Comparison of ENCODE assay signal across 6 cellular contexts in genomic region chr12:95196875-95197569, GRCh38. TPM values are rescaled to one million over a fixed set of nuclear protein-coding genes. Genes with fewer than 3 reads are reported as not detected.
DNase-seq lines count a peak whose midpoint lies in the region; ATAC-seq and TF ChIP-seq lines count a peak whose summit lies in the region.
"Not testable (repeated sequence)": the region's sequence is repeated elsewhere in the genome, so short reads cannot be mapped to it uniquely, and the experiment has no call there.

No MANE protein-coding gene starts in this region.

- H2BK120ac ChIP-seq in H9 (ENCODE audit: low read depth, low read length, poor library complexity, severe bottlenecking), result not testable (repeated sequence)

- not testable (repeated sequence) for H2BK12ac ChIP-seq in H9 (ENCODE audit: insufficient read length, low read depth, low read length)

- DNase-seq in H9; Karpas-422; Panc1 (ENCODE audit: low read depth, low spot score); WTC11 (ENCODE audit: low spot score); foreskin keratinocyte: not testable (repeated sequence)

- not testable (repeated sequence) for H4K5ac ChIP-seq in H9 (ENCODE audit: insufficient read length, low read depth, low read length)

- H3K4me3 ChIP-seq in DOHH2 (ENCODE audit: low read length), result peak overlapping the region; percentile 71
- H3K4me3 ChIP-seq in Karpas-422 (ENCODE audit: low read length); Panc1 (ENCODE audit: low read depth in 2 of 2, low read length in 2 of 2): not testable (repeated sequence)

- not testable (repeated sequence) for H3K4me3 Mint-ChIP-seq in H9, WTC11

- not testable (repeated sequence) for H2BK5ac ChIP-seq in H9 (ENCODE audit: insufficient read length, low read length)

- H4K91ac ChIP-seq in H9 (ENCODE audit: insufficient read length, low read depth, low read length), result not testable (repeated sequence)

- not testable (repeated sequence) for H2BK15ac ChIP-seq in H9 (ENCODE audit: low read depth, low read length)

- not testable (repeated sequence) for H4K20me1 ChIP-seq in DOHH2 (ENCODE audit: control insufficient read depth, insufficient read depth, low read depth, low read length); H9 (ENCODE audit: control insufficient read depth, insufficient read depth, insufficient read length); Karpas-422 (ENCODE audit: insufficient read depth, low read depth, low read length)

- ATAC-seq in Panc1, result 0 out of 2 replicates have a peak, but pooled peaks have one; percentile 26
- ATAC-seq in WTC11, foreskin keratinocyte: not testable (repeated sequence)

- H3K4me1 ChIP-seq in DOHH2 (ENCODE audit: control insufficient read depth, low read length), result peaks cover 87% of the 10 kb centered on the region
- H3K4me1 ChIP-seq in H9 (ENCODE audit: insufficient read depth, low read length), result not testable (repeated sequence)
- peaks cover 65% of the 10 kb centered on the region for H3K4me1 ChIP-seq in Karpas-422 (ENCODE audit: low read length)
- peaks cover 48% of the 10 kb centered on the region for H3K4me1 ChIP-seq in Panc1 (ENCODE audit: control insufficient read depth, insufficient read depth, low read length)
- peaks cover 31% of the 10 kb centered on the region for H3K4me1 ChIP-seq in foreskin keratinocyte

- not testable (repeated sequence) for H3K23ac ChIP-seq in H9 (ENCODE audit: insufficient read length, low read depth, low read length)

- not testable (repeated sequence) for H3K14ac ChIP-seq in H9 (ENCODE audit: insufficient read depth, low read length)

- not testable (repeated sequence) for H3K4ac ChIP-seq in H9 (ENCODE audit: low read depth, low read length)

- peaks cover 60% of the 10 kb centered on the region for H3K36me3 ChIP-seq in DOHH2 (ENCODE audit: control insufficient read depth, low read length)
- H3K36me3 ChIP-seq in Karpas-422 (ENCODE audit: insufficient read depth, low read length), result peaks cover 22% of the 10 kb centered on the region
- H3K36me3 ChIP-seq in Panc1 (ENCODE audit: control insufficient read depth, insufficient read depth, low read length), result not testable (repeated sequence)

- not testable (repeated sequence) for H3K9me3 Mint-ChIP-seq in H9, WTC11

- not testable (repeated sequence) for H2BK20ac ChIP-seq in H9 (ENCODE audit: low read depth, low read length, poor library complexity, severe bottlenecking)

- H3K23me2 ChIP-seq in H9 (ENCODE audit: insufficient read length, low read depth, low read length, poor library complexity, severe bottlenecking), result not testable (repeated sequence)

- not testable (repeated sequence) for TF ChIP-seq CTCF in DOHH2 (IDR thresholded peaks at IDR 0.05; ENCODE audit: low read depth, low read length, poor library complexity, severe bottlenecking); H9 (conservative IDR thresholded peaks at IDR 0.05); Panc1 (IDR thresholded peaks at IDR 0.05); WTC11 (IDR thresholded peaks at IDR 0.05); foreskin keratinocyte (conservative IDR thresholded peaks at IDR 0.05)

- H3K79me1 ChIP-seq in H9 (ENCODE audit: insufficient read depth, low read depth, low read length, poor library complexity, severe bottlenecking), result not testable (repeated sequence)

- H4K8ac ChIP-seq in H9 (replicated peaks; ENCODE audit: insufficient read length, low read depth, low read length), result not testable (repeated sequence)

- H3K36me3 Mint-ChIP-seq in H9 (ENCODE audit: insufficient read depth in 1 of 3, low read depth in 3 of 3), result peaks cover 0 to 10% (median 3%) of the 10 kb centered on the region in 3 experiments; a peak in 2 of 7 replicates
- H3K36me3 Mint-ChIP-seq in WTC11, result not testable (repeated sequence)

- H3K27ac Mint-ChIP-seq in H9, result peak overlapping the region in 2 of 3 experiments; percentile 55 to 78; a peak in 4 of 7 replicates
- H3K27ac Mint-ChIP-seq in WTC11, result peak overlapping the region; percentile 45

- H2AK5ac ChIP-seq in H9 (ENCODE audit: insufficient read length, low read length), result not testable (repeated sequence)

- not testable (repeated sequence) for H3K56ac ChIP-seq in H9 (ENCODE audit: insufficient read length, low read depth, low read length)

- H3K9me2 ChIP-seq in DOHH2 (replicated peaks; ENCODE audit: control insufficient read depth, low read length); Karpas-422 (replicated peaks; ENCODE audit: insufficient read depth, low read length): not testable (repeated sequence)

- H3K4me1 Mint-ChIP-seq in H9 (peaks cover 48 to 54% of the 10 kb centered on the region in 2 experiments), WTC11 (peaks cover 57% of the 10 kb centered on the region)

- POLR2A ChIA-PET in Panc1 (lab: Charles Lee); WTC11 (lab: Charles Lee): not testable (repeated sequence)

- H3K27ac ChIP-seq in DOHH2 (ENCODE audit: low read depth, low read length) (peak overlapping the region; percentile 97), Karpas-422 (ENCODE audit: low read length) (peak overlapping the region; percentile 77), Panc1 (ENCODE audit: low read length) (peak overlapping the region; percentile 3; the same call in 1 of the 2 replicates), foreskin keratinocyte (peak overlapping the region; percentile 29)
- not testable (repeated sequence) for H3K27ac ChIP-seq in H9 (ENCODE audit: insufficient read length, low read depth, low read length)

- CTCF ChIA-PET in Panc1 (lab: Charles Lee), result interaction anchor here (0.6 kb wide), 1 partner anchor 79 kb away, joined by 4 read pairs; no protein-coding TSS in a partner anchor
- CTCF ChIA-PET in WTC11 (lab: Charles Lee), result not testable (repeated sequence)

- H3K9ac ChIP-seq in H9 (ENCODE audit: extremely low read depth, insufficient read length, low read length); Karpas-422 (ENCODE audit: low read length): not testable (repeated sequence)

- no CpG with 5 or more reads among the region's 7 CpGs for WGBS in H9 (ENCODE audit: extremely low coverage, insufficient read length, low lambda C conversion rate)

- H3K79me2 ChIP-seq in DOHH2 (ENCODE audit: control insufficient read depth, low read length), result peaks cover 91% of the 10 kb centered on the region
- H3K79me2 ChIP-seq in H9 (ENCODE audit: insufficient read depth, low read length), result not testable (repeated sequence)
- peaks cover 94% of the 10 kb centered on the region for H3K79me2 ChIP-seq in Karpas-422 (ENCODE audit: low read length)

- H3K27me3 ChIP-seq in DOHH2 (ENCODE audit: control insufficient read depth, low read length); H9 (ENCODE audit: insufficient read depth, low read length); Karpas-422 (ENCODE audit: low read length); Panc1 (ENCODE audit: control insufficient read depth, insufficient read depth, low read length); foreskin keratinocyte: not testable (repeated sequence)

- not testable (repeated sequence) for H3T11ph ChIP-seq in H9 (ENCODE audit: low read length)

- not testable (repeated sequence) for H2AFZ ChIP-seq in H9 (ENCODE audit: low read length); Karpas-422 (ENCODE audit: low read length)

- intact Hi-C loops in Panc1 (cut with micrococcal nuclease; ENCODE audit: unreplicated experiment), result not testable (repeated sequence)

- not testable (repeated sequence) for H3K9me3 ChIP-seq in DOHH2 (ENCODE audit: control insufficient read depth, insufficient read depth, low read length); H9 (ENCODE audit: control insufficient read depth, low read depth, low read length); Karpas-422 (ENCODE audit: low read length); Panc1 (ENCODE audit: control insufficient read depth, insufficient read depth, low read depth, low read length)

- not testable (repeated sequence) for H3K18ac ChIP-seq in H9 (ENCODE audit: insufficient read length, low read depth, low read length)

- in situ Hi-C loops in Panc1 (cut with HindIII; ENCODE audit: low pct_unique_long_range_greater_than_20kb, low sequenced_read_pairs), result not testable (repeated sequence)

- BruUV-seq in Panc1 (replicated peaks; lab: Mats Ljungman, UMichigan), result not testable (repeated sequence)

- peaks cover 36% of the 10 kb centered on the region for H3F3A ChIP-seq in DOHH2 (ENCODE audit: control insufficient read depth, insufficient read depth)

- H3K27me3 Mint-ChIP-seq in H9 (ENCODE audit: low read depth); WTC11 (ENCODE audit: low read depth): not testable (repeated sequence)

- H3K4me2 ChIP-seq in DOHH2 (ENCODE audit: low read length) (peak overlapping the region; percentile 86), Karpas-422 (ENCODE audit: low read depth, low read length, poor library complexity, severe bottlenecking) (peak overlapping the region; percentile 46)
- not testable (repeated sequence) for H3K4me2 ChIP-seq in H9 (ENCODE audit: insufficient read depth, insufficient read length, low read length)

TF ChIP-seq in WTC11, 78 proteins besides CTCF, POLR2A, EP300 and RAD21:
- TF ChIP-seq ZNF121 (CRISPR knock-in tag; IDR thresholded peaks at IDR 0.05), result peak; percentile 65; the same call in 1 of the 2 replicates

RNA-seq across cellular contexts. Expression of gene FGD6, which starts 20.2 kb away (rescaled TPM):
- total RNA-seq in H9 (2021) (35.7 and 39.5 TPM in 2 replicates), Panc1 (2021; ENCODE audit: unreplicated experiment) (28.3 TPM), WTC11 (2021) (24.2 to 28.2 TPM (median 24.4 TPM) in 3 replicates), foreskin keratinocyte (55.8 and 65.5 TPM in 2 replicates)
- total RNA-seq in Karpas-422 (2014; rRNA removed; shearing (Covaris generic); ENCODE audit: low replicate concordance), result 42.2 and 42.5 TPM in 2 replicates
- 9.2 TPM for polyA plus RNA-seq in Panc1 (2012; ENCODE audit: insufficient read length)
- polyA plus RNA-seq in foreskin keratinocyte, result 8.6 and 9.3 TPM in 2 replicates

RNA-seq across cellular contexts. Expression of gene VEZT, which starts 20.6 kb away (rescaled TPM):
- total RNA-seq in H9 (2021) (67.1 and 69.8 TPM in 2 replicates), Panc1 (2021; ENCODE audit: unreplicated experiment) (70.6 TPM), WTC11 (2021) (51.5 to 54.5 TPM (median 53.9 TPM) in 3 replicates), foreskin keratinocyte (88.2 and 106 TPM in 2 replicates)
- 85.9 and 169 TPM in 2 replicates for total RNA-seq in Karpas-422 (2014; rRNA removed; shearing (Covaris generic); ENCODE audit: low replicate concordance)
- 35.8 TPM for polyA plus RNA-seq in Panc1 (2012; ENCODE audit: insufficient read length)
- 37.5 and 40.4 TPM in 2 replicates for polyA plus RNA-seq in foreskin keratinocyte
